In genomic region chr3:117281371-117281770, GRCh38 we compare ENCODE assay signal across 22 cellular contexts.
DNase-seq lines count a peak whose midpoint lies in the region; ATAC-seq and TF ChIP-seq lines count a peak whose summit lies in the region.
"Had no signal": no experiment of that assay in that cellular context is flagged by ENCODE, and none has a peak within 500 bp of the region (broad histone marks: within the 10 kb centered on the region; RNA-seq: fewer than 3 reads in every experiment).

No MANE protein-coding gene starts in this region.

- peak overlapping the region in 4 of 5 experiments; percentile 33 to 59 (median 46) for H3K27ac Mint-ChIP-seq in brain
- no peak overlapping the region for H3K27ac Mint-ChIP-seq in activated T-cell treated with anti-CD3 and anti-CD28 coated beads, Interleukin-2, amount 50 U/mL, for 72 hours
- H3K27ac Mint-ChIP-seq: CD8-positive, alpha-beta memory T cell had no signal

- ATAC-seq in GM19455 (IDR thresholded peaks at IDR 0.05; ENCODE audit: unreplicated experiment), result no peak
- no peak for ATAC-seq in activated T-cell treated with anti-CD3 and anti-CD28 coated beads, Interleukin-2, amount 50 U/mL, for 72 hours (replicated peaks in 1 of 2)
- ATAC-seq: A549 had no signal

- peaks cover 3% of the 10 kb centered on the region for H3K27me3 Mint-ChIP-seq in brain
- H3K27me3 Mint-ChIP-seq in activated T-cell treated with anti-CD3 and anti-CD28 coated beads, Interleukin-2, amount 50 U/mL, for 72 hours (ENCODE audit: low read depth), result no peaks in the 10 kb centered on the region
- H3K27me3 Mint-ChIP-seq: CD8-positive, alpha-beta memory T cell had no signal

- H3K4me3 Mint-ChIP-seq in brain, result peak overlapping the region in 1 of 5 experiments; percentile 21
- H3K4me3 Mint-ChIP-seq in activated T-cell treated with anti-CD3 and anti-CD28 coated beads, Interleukin-2, amount 50 U/mL, for 72 hours, result no peak overlapping the region
- H3K4me3 Mint-ChIP-seq: CD8-positive, alpha-beta memory T cell had no signal

- no peaks in the 10 kb centered on the region for H3K9me3 Mint-ChIP-seq in brain
- H3K9me3 Mint-ChIP-seq in activated T-cell treated with anti-CD3 and anti-CD28 coated beads, Interleukin-2, amount 50 U/mL, for 72 hours, result peaks cover 9% of the 10 kb centered on the region in 2 donors

- H3K9me3 ChIP-seq in BE2C (no peaks in the 10 kb centered on the region), MG63 (no peaks in the 10 kb centered on the region)
- H3K9me3 ChIP-seq: A549 had no signal

- H3K4me1 ChIP-seq in BE2C, result peaks cover 58% of the 10 kb centered on the region

- peak; percentile 20 for DNase-seq in BE2C
- peak; percentile 22 for DNase-seq in MG63
- peak; percentile 28 for DNase-seq in fibroblast of the conjunctiva (ENCODE audit: low read depth)
- no peak for DNase-seq in medulla oblongata (ENCODE audit: extremely low spot score)
- DNase-seq in NCI-H2227 treated with DMSO at 0.1 percent for 48 hours (lab: John Stamatoyannopoulos, UW), result no peak
- no peak for DNase-seq in activated T-cell treated with anti-CD3 and anti-CD28 coated beads, Interleukin-2, amount 50 U/mL, for 72 hours
- DNase-seq: C1 segment of cervical spinal cord; CD8-positive, alpha-beta memory T cell; DMS79 treated with DMSO at 0.1 percent for 48 hours; H7; Kasumi-1; MM.1S; NCI-H1092; NCI-H1436 treated with DMSO at 0.1 percent for 48 hours; NCI-H2029 treated with DMSO at 0.1 percent for 48 hours; NCI-H2171; NCI-H774; RPMI8226; SHP77 treated with DMSO at 0.1 percent for 48 hours had no signal

- H3K36me3 ChIP-seq in BE2C (no peaks in the 10 kb centered on the region), MG63 (no peaks in the 10 kb centered on the region)

- TF ChIP-seq CTCF in BE2C (IDR thresholded peaks at IDR 0.05; ENCODE audit: low read depth, low read length) (no peak), brain (conservative IDR thresholded peaks at IDR 0.05) (no peak)

- H3K4me3 ChIP-seq in BE2C (ENCODE audit: low read depth, low read length) (no peak overlapping the region), MG63 (no peak overlapping the region)
- H3K4me3 ChIP-seq: A549 had no signal

- no peaks in the 10 kb centered on the region for H3K36me3 Mint-ChIP-seq in brain
- no peaks in the 10 kb centered on the region for H3K36me3 Mint-ChIP-seq in activated T-cell treated with anti-CD3 and anti-CD28 coated beads, Interleukin-2, amount 50 U/mL, for 72 hours (ENCODE audit: insufficient read depth in 2 of 2)

- H3K27me3 ChIP-seq in BE2C (no peaks in the 10 kb centered on the region), MG63 (no peaks in the 10 kb centered on the region)

- H3K4me1 Mint-ChIP-seq in brain, result peaks cover 70% of the 10 kb centered on the region
- no peaks in the 10 kb centered on the region for H3K4me1 Mint-ChIP-seq in activated T-cell treated with anti-CD3 and anti-CD28 coated beads, Interleukin-2, amount 50 U/mL, for 72 hours (ENCODE audit: low read depth)
- H3K4me1 Mint-ChIP-seq: CD8-positive, alpha-beta memory T cell had no signal

Comparison
In these comparisons a context has a peak if more than half of its experiments do, and no peak if none do; other contexts are left out.
1. DNase-seq: peak in BE2C (single experiment), MG63 (single experiment) and fibroblast of the conjunctiva (single experiment); none in medulla oblongata (single experiment), NCI-H2227 treated with DMSO at 0.1 percent for 48 hours (single experiment) and activated T-cell treated with anti-CD3 and anti-CD28 coated beads, Interleukin-2, amount 50 U/mL, for 72 hours (0 of 2).